10 cellular contexts compared by ENCODE assay signal in genomic region chr1:36239941-36240637, GRCh38. TPM values are rescaled to one million over a fixed set of nuclear protein-coding genes. Genes with fewer than 3 reads are reported as not detected.
DNase-seq lines count a peak whose midpoint lies in the region; ATAC-seq and TF ChIP-seq lines count a peak whose summit lies in the region.
"Had no signal": no experiment of that assay in that cellular context is flagged by ENCODE, and none has a peak within 500 bp of the region (broad histone marks: within the 10 kb centered on the region; RNA-seq: fewer than 3 reads in every experiment).

No MANE protein-coding gene starts in this region.

- H3K9me3 ChIP-seq in HUES48 (ENCODE audit: control insufficient read depth, insufficient read depth, low read length), result no peaks in the 10 kb centered on the region
- H3K9me3 ChIP-seq: uterus had no signal

- H3K27me3 ChIP-seq in HUES48 (ENCODE audit: control insufficient read depth, insufficient read depth, low read length), result no peaks in the 10 kb centered on the region
- H3K27me3 ChIP-seq: uterus had no signal

- no peak overlapping the region for H3K4me3 Mint-ChIP-seq in progenitor cell of endocrine pancreas (ENCODE audit: low read depth)

- H3K27me3 Mint-ChIP-seq in progenitor cell of endocrine pancreas, result no peaks in the 10 kb centered on the region

- DNase-seq in RWPE1 (ENCODE audit: low spot score) (no peak), Right ventricle myocardium superior (peak; percentile 55), progenitor cell of endocrine pancreas (ENCODE audit: low spot score, unreplicated experiment) (no peak), coronary artery (ENCODE audit: low spot score) (no peak), HT-29 (ENCODE audit: low spot score) (no peak)
- no peak for DNase-seq in stimulated activated CD4-positive, alpha-beta T cell treated with anti-CD3 and anti-CD28 coated beads, Interleukin-15, amount 100 ng/mL, for 24 hours
- DNase-seq: activated naive CD4-positive, alpha-beta T cell; uterus had no signal

- no peaks in the 10 kb centered on the region for H3K4me1 ChIP-seq in HUES48 (ENCODE audit: control insufficient read depth, insufficient read depth, low read length)
- H3K4me1 ChIP-seq: uterus had no signal

- H3K36me3 ChIP-seq in HUES48 (ENCODE audit: control insufficient read depth, insufficient read depth, low read length), result peaks cover 38% of the 10 kb centered on the region
- H3K36me3 ChIP-seq: uterus had no signal

- H3K36me3 Mint-ChIP-seq in progenitor cell of endocrine pancreas (ENCODE audit: insufficient read depth), result peaks cover 23% of the 10 kb centered on the region

- H3K27ac Mint-ChIP-seq in progenitor cell of endocrine pancreas, result peak overlapping the region; percentile 92

- H3K27ac ChIP-seq in HUES48 (ENCODE audit: low read depth, low read length), result peak overlapping the region; percentile 2
- peak overlapping the region; percentile 44 for H3K27ac ChIP-seq in RWPE1
- H3K27ac ChIP-seq in coronary artery, result peak overlapping the region in 1 of 2 donors; percentile 9
- H3K27ac ChIP-seq: uterus had no signal

- POLR2A ChIA-PET in RWPE1 (lab: Yijun Ruan, JAX; ENCODE audit: low non-redundant PET), result no interaction called here

- TF ChIP-seq CTCF in RWPE1 (conservative IDR thresholded peaks at IDR 0.05; ENCODE audit: low read depth) (no peak), progenitor cell of endocrine pancreas (IDR thresholded peaks at IDR 0.05; ENCODE audit: unreplicated experiment) (no peak), coronary artery (IDR thresholded peaks at IDR 0.05) (no peak)

- H3K4me1 Mint-ChIP-seq in progenitor cell of endocrine pancreas (ENCODE audit: low read depth), result peaks cover 11% of the 10 kb centered on the region

- H3K9me3 Mint-ChIP-seq in progenitor cell of endocrine pancreas (ENCODE audit: low read depth), result no peaks in the 10 kb centered on the region

- no peak overlapping the region for H3K9ac ChIP-seq in HUES48 (ENCODE audit: low read depth, low read length)

- H3K4me3 ChIP-seq in HUES48 (ENCODE audit: low read depth, low read length) (no peak overlapping the region), coronary artery (no peak overlapping the region)
- H3K4me3 ChIP-seq: uterus had no signal

- intact Hi-C loops in Right ventricle myocardium superior (cut with DNase I), result no loop called here

- CTCF ChIA-PET in RWPE1 (lab: Yijun Ruan, JAX), result no interaction called here

- ATAC-seq in Right ventricle myocardium superior (ENCODE audit: poor library complexity) (peak; percentile 91), GM21367 (IDR thresholded peaks at IDR 0.05; ENCODE audit: unreplicated experiment) (no peak)

RNA-seq across cellular contexts. Expression of gene THRAP3, which starts 15.8 kb away (rescaled TPM):
- total RNA-seq in Right ventricle myocardium superior, result 57.6 TPM
- total RNA-seq in progenitor cell of endocrine pancreas, result 142 and 145 TPM in 2 replicates
- total RNA-seq in HT-29 (2014; rRNA removed; shearing (Covaris generic)), result 46.6 and 64.4 TPM in 2 replicates
